In the genomic region with DNA sequence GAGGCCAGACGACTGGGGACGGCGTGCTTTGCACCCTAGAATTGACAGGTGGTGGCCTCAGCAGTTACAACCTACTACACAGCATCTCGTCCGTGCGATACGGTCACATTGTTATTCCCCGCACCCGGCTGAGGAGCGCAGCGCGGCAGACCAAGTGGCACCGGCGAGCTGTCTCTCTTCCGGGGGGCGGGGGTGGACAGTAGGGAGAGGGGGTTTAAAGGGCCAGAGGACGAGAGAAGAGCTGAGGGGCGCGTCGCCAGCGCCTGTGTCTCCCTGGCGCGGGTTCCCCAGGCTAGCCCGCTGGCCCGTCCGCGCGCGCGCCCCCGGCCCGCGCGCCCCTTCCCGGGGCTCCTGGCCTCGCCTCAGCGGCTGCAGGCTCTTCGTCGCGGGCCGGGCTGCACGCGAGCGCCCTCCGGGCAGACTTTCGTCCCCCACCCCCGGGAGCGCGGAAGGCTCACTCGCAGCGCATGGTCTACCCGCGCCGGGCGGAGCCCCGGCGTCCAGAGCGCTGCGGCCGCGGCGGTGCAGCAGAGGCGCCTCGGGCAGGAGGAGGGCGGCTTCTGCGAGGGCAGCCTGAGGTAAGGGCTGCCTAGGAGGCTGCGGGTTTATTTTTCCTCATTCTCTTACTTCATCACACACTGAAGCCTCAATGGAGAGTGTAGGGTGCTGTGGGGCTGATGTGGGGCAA, we compare ENCODE assay signal across 1 cellular context.
TF ChIP-seq lines count a peak whose summit lies in the region.

PDE4B (plus strand) TSS at position 225 of the 688 bp plus-strand sequence.

TF ChIP-seq in IMR-90, 13 proteins besides CTCF, POLR2A, EP300 and RAD21 (continued from another document):
- TF ChIP-seq, protein P1, sequence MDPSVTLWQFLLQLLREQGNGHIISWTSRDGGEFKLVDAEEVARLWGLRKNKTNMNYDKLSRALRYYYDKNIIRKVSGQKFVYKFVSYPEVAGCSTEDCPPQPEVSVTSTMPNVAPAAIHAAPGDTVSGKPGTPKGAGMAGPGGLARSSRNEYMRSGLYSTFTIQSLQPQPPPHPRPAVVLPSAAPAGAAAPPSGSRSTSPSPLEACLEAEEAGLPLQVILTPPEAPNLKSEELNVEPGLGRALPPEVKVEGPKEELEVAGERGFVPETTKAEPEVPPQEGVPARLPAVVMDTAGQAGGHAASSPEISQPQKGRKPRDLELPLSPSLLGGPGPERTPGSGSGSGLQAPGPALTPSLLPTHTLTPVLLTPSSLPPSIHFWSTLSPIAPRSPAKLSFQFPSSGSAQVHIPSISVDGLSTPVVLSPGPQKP (IDR thresholded peaks at IDR 0.05; ENCODE audit: borderline replicate concordance, low read depth, low read length) = no peak
- no peak for TF ChIP-seq MAFK (IDR thresholded peaks at IDR 0.05; ENCODE audit: low read depth, low read length)
- no peak for TF ChIP-seq USF2 (IDR thresholded peaks at IDR 0.05; ENCODE audit: low read depth, low read length)
- TF ChIP-seq BHLHE40 (IDR thresholded peaks at IDR 0.05; ENCODE audit: low read depth, low read length) = no peak
- no peak for TF ChIP-seq NFE2L2 (IDR thresholded peaks at IDR 0.05; ENCODE audit: low read depth, low read length)
- no peak for TF ChIP-seq FOS (IDR thresholded peaks at IDR 0.05; ENCODE audit: low read depth, low read length)
- TF ChIP-seq MAZ (IDR thresholded peaks at IDR 0.05; ENCODE audit: borderline replicate concordance, low read depth, low read length) = no peak
